In the genomic region with DNA sequence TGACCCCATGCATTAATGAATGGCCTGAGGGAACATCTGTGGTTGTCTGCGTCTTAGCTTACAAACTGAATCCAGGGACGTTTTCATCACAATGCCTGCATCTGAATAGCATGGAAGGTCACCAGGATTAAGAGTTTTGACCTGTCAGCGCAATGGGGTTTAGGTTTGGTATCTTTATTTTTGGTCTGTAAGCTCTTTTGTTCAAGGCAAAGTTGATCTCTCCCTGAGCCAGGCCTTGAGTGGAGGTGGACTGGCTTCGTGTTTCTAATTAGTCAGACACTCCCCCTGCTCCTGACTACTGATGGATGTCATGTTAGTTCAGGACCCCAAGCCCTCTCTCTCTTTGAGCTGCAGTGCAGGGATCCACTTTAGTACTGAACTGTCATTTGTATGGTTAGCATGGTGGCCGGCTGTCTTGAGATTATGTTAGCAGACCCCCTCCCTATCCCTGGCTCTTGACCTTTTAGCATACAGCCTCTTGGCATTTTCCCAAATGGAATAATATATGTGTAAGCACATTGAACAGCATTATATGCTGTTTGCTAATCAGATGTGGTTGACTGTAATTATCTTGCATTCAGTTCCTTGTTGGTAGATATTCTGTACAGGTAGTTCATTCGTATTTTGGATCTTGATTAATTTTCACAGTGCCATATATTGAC, we compare ENCODE assay signal across 1 cellular context.
TF ChIP-seq lines count a peak whose summit lies in the region.

No MANE protein-coding gene starts in this region.

TF ChIP-seq in GM23338, 12 proteins besides CTCF, POLR2A, EP300 and RAD21 (continued from another document):
- TF ChIP-seq, protein P1, sequence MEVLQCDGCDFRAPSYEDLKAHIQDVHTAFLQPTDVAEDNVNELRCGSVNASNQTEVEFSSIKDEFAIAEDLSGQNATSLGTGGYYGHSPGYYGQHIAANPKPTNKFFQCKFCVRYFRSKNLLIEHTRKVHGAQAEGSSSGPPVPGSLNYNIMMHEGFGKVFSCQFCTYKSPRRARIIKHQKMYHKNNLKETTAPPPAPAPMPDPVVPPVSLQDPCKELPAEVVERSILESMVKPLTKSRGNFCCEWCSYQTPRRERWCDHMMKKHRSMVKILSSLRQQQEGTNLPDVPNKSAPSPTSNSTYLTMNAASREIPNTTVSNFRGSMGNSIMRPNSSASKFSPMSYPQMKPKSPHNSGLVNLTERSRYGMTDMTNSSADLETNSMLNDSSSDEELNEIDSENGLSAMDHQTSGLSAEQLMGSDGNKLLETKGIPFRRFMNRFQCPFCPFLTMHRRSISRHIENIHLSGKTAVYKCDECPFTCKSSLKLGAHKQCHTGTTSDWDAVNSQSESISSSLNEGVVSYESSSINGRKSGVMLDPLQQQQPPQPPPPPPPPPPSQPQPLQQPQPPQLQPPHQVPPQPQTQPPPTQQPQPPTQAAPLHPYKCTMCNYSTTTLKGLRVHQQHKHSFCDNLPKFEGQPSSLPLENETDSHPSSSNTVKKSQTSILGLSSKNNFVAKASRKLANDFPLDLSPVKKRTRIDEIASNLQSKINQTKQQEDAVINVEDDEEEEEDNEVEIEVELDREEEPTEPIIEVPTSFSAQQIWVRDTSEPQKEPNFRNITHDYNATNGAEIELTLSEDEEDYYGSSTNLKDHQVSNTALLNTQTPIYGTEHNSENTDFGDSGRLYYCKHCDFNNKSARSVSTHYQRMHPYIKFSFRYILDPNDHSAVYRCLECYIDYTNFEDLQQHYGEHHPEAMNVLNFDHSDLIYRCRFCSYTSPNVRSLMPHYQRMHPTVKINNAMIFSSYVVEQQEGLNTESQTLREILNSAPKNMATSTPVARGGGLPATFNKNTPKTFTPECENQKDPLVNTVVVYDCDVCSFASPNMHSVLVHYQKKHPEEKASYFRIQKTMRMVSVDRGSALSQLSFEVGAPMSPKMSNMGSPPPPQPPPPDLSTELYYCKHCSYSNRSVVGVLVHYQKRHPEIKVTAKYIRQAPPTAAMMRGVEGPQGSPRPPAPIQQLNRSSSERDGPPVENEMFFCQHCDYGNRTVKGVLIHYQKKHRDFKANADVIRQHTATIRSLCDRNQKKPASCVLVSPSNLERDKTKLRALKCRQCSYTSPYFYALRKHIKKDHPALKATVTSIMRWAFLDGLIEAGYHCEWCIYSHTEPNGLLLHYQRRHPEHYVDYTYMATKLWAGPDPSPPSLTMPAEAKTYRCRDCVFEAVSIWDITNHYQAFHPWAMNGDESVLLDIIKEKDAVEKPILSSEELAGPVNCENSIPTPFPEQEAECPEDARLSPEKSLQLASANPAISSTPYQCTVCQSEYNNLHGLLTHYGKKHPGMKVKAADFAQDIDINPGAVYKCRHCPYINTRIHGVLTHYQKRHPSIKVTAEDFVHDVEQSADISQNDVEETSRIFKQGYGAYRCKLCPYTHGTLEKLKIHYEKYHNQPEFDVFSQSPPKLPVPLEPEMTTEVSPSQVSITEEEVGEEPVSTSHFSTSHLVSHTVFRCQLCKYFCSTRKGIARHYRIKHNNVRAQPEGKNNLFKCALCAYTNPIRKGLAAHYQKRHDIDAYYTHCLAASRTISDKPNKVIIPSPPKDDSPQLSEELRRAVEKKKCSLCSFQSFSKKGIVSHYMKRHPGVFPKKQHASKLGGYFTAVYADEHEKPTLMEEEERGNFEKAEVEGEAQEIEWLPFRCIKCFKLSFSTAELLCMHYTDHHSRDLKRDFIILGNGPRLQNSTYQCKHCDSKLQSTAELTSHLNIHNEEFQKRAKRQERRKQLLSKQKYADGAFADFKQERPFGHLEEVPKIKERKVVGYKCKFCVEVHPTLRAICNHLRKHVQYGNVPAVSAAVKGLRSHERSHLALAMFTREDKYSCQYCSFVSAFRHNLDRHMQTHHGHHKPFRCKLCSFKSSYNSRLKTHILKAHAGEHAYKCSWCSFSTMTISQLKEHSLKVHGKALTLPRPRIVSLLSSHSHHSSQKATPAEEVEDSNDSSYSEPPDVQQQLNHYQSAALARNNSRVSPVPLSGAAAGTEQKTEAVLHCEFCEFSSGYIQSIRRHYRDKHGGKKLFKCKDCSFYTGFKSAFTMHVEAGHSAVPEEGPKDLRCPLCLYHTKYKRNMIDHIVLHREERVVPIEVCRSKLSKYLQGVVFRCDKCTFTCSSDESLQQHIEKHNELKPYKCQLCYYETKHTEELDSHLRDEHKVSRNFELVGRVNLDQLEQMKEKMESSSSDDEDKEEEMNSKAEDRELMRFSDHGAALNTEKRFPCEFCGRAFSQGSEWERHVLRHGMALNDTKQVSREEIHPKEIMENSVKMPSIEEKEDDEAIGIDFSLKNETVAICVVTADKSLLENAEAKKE (CRISPR knock-in tag; IDR thresholded peaks at IDR 0.05) = peak; percentile 40; the same call in 1 of the 2 replicates
- TF ChIP-seq NANOG (IDR thresholded peaks at IDR 0.05; ENCODE audit: borderline replicate concordance) (no peak), STAT1 (IDR thresholded peaks at IDR 0.05; ENCODE audit: unreplicated experiment) (no peak)
